In the genomic region with DNA sequence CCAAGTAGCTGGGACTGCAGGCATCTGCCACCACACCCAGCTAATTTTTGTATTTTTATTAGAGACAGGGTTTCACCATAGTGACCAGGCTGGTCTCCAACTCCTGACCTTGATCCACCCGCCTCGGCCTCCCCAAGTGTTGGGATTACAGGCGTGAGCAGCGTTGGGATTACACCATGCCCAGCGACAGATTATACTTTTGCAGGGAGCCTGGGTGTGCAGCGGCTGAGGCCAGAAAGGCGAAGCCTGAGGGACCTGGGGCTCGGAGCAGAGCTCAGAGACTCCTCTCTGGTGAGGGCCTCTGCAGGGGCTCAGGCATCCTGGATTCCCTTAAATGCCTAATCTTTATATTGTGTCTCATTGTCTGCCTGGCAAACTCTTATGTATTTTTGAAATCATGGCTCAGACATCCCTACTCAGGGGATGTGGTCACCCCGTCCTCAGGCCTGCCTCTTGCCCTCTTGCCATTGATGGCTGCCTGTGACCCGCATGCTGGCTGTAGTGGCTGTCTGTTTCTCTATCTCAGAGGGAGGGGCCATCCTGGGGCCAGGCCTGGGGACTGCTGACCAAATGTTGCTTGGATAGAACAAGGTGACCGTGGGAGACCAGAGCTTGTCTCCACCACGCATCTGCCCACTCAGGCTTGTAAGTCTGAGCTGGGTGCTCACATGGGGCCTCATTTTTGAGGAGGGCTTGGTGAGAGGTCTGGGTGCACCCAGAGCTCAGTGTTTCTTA, we compare ENCODE assay signal across 19 cellular contexts. TPM values are rescaled to one million over a fixed set of nuclear protein-coding genes. Genes with fewer than 3 reads are reported as not detected.
A peak's percentile ranks its signal among the peaks of the same experiment; 100 is the strongest.
DNase-seq lines count a peak whose midpoint lies in the region; ATAC-seq and TF ChIP-seq lines count a peak whose summit lies in the region.
"Had no signal": no experiment of that assay in that cellular context is flagged by ENCODE, and none has a peak within 500 bp of the region (broad histone marks: within the 10 kb centered on the region; RNA-seq: fewer than 3 reads in every experiment).

No MANE protein-coding gene starts in this region.

- no peak for TF ChIP-seq CTCF in foreskin keratinocyte (conservative IDR thresholded peaks at IDR 0.05)

- H3K4me1 ChIP-seq in foreskin keratinocyte, result no peaks in the 10 kb centered on the region

- intact Hi-C loops in posterior vena cava (cut with DNase I), result no loop called here

- peak overlapping the region; percentile 13 for H3K27ac ChIP-seq in layer of hippocampus (ENCODE audit: low read depth, low read length)
- H3K27ac ChIP-seq in foreskin keratinocyte, result no peak overlapping the region
- H3K27ac ChIP-seq: C4-2B had no signal

- ATAC-seq in foreskin keratinocyte, result no peak
- ATAC-seq in HG03342 (IDR thresholded peaks at IDR 0.05; ENCODE audit: unreplicated experiment), result no peak
- ATAC-seq: K562 had no signal

- peak; percentile 38 for DNase-seq in activated effector memory CD4-positive, alpha-beta T cell treated with anti-CD3 and anti-CD28 coated beads, Interleukin-2, amount 50 U/mL, for 16 hours
- no peak for DNase-seq in activated effector memory CD4-positive, alpha-beta T cell treated with Interleukin-2 at 50 U/mL for 16 hours
- DNase-seq in posterior vena cava (ENCODE audit: low spot score) (peak; percentile 55), foreskin keratinocyte (no peak), mucosa of gallbladder (ENCODE audit: low spot score) (no peak)
- DNase-seq: 8988T, AML-193, MG63, NCI-H1417, NCI-H1694 treated with DMSO at 0.1 percent for 48 hours, NCI-H2081 treated with DMSO at 0.1 percent for 48 hours, NCI-H2171 treated with DMSO at 0.1 percent for 48 hours, NCI-H446, NCI-H526 treated with DMSO at 0.1 percent for 48 hours, Right ventricle myocardium superior had no signal

- H3K27me3 ChIP-seq in layer of hippocampus (ENCODE audit: control insufficient read depth, insufficient read depth, low read length) (no peaks in the 10 kb centered on the region), foreskin keratinocyte (no peaks in the 10 kb centered on the region)
- H3K27me3 ChIP-seq: MG63 had no signal

RNA-seq across cellular contexts. Expression of gene B9D1, which starts 42.6 kb away (rescaled TPM):
- total RNA-seq in posterior vena cava (1 to 10 TPM; 7.7 to 9.8 TPM), foreskin keratinocyte (32.6 and 34.7 TPM in 2 replicates), mucosa of gallbladder (25.3 TPM)
- 46.6 and 52.2 TPM in 2 replicates for polyA plus RNA-seq in foreskin keratinocyte

RNA-seq across cellular contexts. Expression of gene MAPK7, which starts 58.4 kb away (rescaled TPM):
- total RNA-seq in posterior vena cava (10 to 100 TPM; 28.8 to 29.2 TPM), foreskin keratinocyte (12.3 and 13.5 TPM in 2 replicates), mucosa of gallbladder (23.0 TPM)
- 11.8 TPM in 2 replicates for polyA plus RNA-seq in foreskin keratinocyte

Comparison
In these comparisons a context has a peak if more than half of its experiments do, and no peak if none do; other contexts are left out.
1. DNase-seq: peak in activated effector memory CD4-positive, alpha-beta T cell treated with anti-CD3 and anti-CD28 coated beads, Interleukin-2, amount 50 U/mL, for 16 hours (single experiment) and posterior vena cava (single experiment); none in activated effector memory CD4-positive, alpha-beta T cell treated with Interleukin-2 at 50 U/mL for 16 hours (single experiment), foreskin keratinocyte (0 of 2) and mucosa of gallbladder (single experiment).